In genomic region chr6:26555505-26556262, GRCh38 we compare ENCODE assay signal across 9 cellular contexts. TPM values are rescaled to one million over a fixed set of nuclear protein-coding genes. Genes with fewer than 3 reads are reported as not detected.
DNase-seq lines count a peak whose midpoint lies in the region; ATAC-seq, FAIRE-seq and TF ChIP-seq lines count a peak whose summit lies in the region.
"Had no signal": no experiment of that assay in that cellular context is flagged by ENCODE, and none has a peak within 500 bp of the region (broad histone marks: within the 10 kb centered on the region; RNA-seq: fewer than 3 reads in every experiment).

No MANE protein-coding gene starts in this region.

- H2AFZ ChIP-seq in OCI-LY7 (ENCODE audit: low read length) (peak overlapping the region; percentile 82), endothelial cell of umbilical vein (ENCODE audit: low read depth, low read length) (peak overlapping the region; percentile 66)

- H3K4me1 ChIP-seq in OCI-LY7 (ENCODE audit: insufficient read depth, low read length, poor library complexity, severe bottlenecking) (peaks cover 48% of the 10 kb centered on the region), endothelial cell of umbilical vein (ENCODE audit: control insufficient read depth, extremely low read depth, insufficient read depth, low read length) (peaks cover 13% of the 10 kb centered on the region), spleen (peaks cover 14 to 40% (median 32%) of the 10 kb centered on the region in 6 donors)

- H3K27ac ChIP-seq in OCI-LY7 (ENCODE audit: low read depth, low read length, poor library complexity, severe bottlenecking) (peak overlapping the region; percentile 91), endothelial cell of umbilical vein (ENCODE audit: insufficient read depth, low read depth, low read length) (no peak overlapping the region), spleen (peak overlapping the region in 6 of 8 donors; percentile 76 to 87 (median 82))
- H3K27ac ChIP-seq: C4-2B had no signal

- no peaks in the 10 kb centered on the region for H3K9me3 ChIP-seq in OCI-LY7 (ENCODE audit: low read length)
- H3K9me3 ChIP-seq in endothelial cell of umbilical vein (replicated peaks; ENCODE audit: control insufficient read depth, insufficient read depth, low read length), result no peaks in the 10 kb centered on the region
- H3K9me3 ChIP-seq in spleen, result no peaks in the 10 kb centered on the region

- dilution Hi-C loops in endothelial cell of umbilical vein (cut with MboI; ENCODE audit: extremely low pct_ligation_motif_present, low sequenced_read_pairs), result no loop called here

- DNase-seq in activated CD4-positive, alpha-beta T cell treated with anti-CD3 and anti-CD28 coated beads, Interleukin-2, amount 10 ng/mL, durations not matched to agents 7 days and 5 days, result no peak
- DNase-seq in activated CD4-positive, alpha-beta T cell treated with anti-CD3 and anti-CD28 coated beads, Interleukin-2, amount 50 U/mL, for 48 hours, result no peak
- DNase-seq in OCI-LY7 (ENCODE audit: low spot score), result peak; percentile 82
- no peak for DNase-seq in endothelial cell of umbilical vein (ENCODE audit: low read depth, low spot score)
- DNase-seq in spleen, result no peak
- DNase-seq in GM10248 (ENCODE audit: extremely low spot score), result no peak
- DNase-seq in urothelium cell line (ENCODE audit: low spot score), result no peak

- no peaks in the 10 kb centered on the region for H3K36me3 Mint-ChIP-seq in activated CD4-positive, alpha-beta T cell treated with anti-CD3 and anti-CD28 coated beads, Interleukin-2, amount 10 ng/mL, durations not matched to agents 7 days and 5 days (ENCODE audit: low read depth)

- no peaks in the 10 kb centered on the region for H4K20me1 ChIP-seq in OCI-LY7 (ENCODE audit: insufficient read depth, low read length)
- H4K20me1 ChIP-seq in endothelial cell of umbilical vein (replicated peaks; ENCODE audit: control insufficient read depth, extremely low read depth, insufficient read depth, low read length), result no peaks in the 10 kb centered on the region

- peak overlapping the region; percentile 54 for H3K4me3 Mint-ChIP-seq in activated CD4-positive, alpha-beta T cell treated with anti-CD3 and anti-CD28 coated beads, Interleukin-2, amount 10 ng/mL, durations not matched to agents 7 days and 5 days

- TF ChIP-seq CTCF in OCI-LY7 (conservative IDR thresholded peaks at IDR 0.05; ENCODE audit: low read length) (no peak), endothelial cell of umbilical vein (IDR thresholded peaks at IDR 0.05; ENCODE audit: extremely low read depth in 1 of 2, insufficient read depth in 1 of 2, low read depth in 1 of 2, low read length in 2 of 2) (no peak), spleen (IDR thresholded peaks at IDR 0.05 in 8 of 11, conservative IDR thresholded peaks at IDR 0.05 in 3 of 11) (no peak), GM10248 (IDR thresholded peaks at IDR 0.05; ENCODE audit: control extremely low read depth, extremely low read depth, low read depth, missing control alignments) (no peak)

- 48 to 74% (median 54%) methylated on average over 19 of the region's 19 CpGs for WGBS in spleen, 5 donors

- no peaks in the 10 kb centered on the region for H3K36me3 ChIP-seq in OCI-LY7 (ENCODE audit: insufficient read depth, low read length)
- no peaks in the 10 kb centered on the region for H3K36me3 ChIP-seq in endothelial cell of umbilical vein (ENCODE audit: control insufficient read depth in 2 of 2, extremely low read depth in 1 of 2, insufficient read depth in 2 of 2, low read length in 2 of 2)
- H3K36me3 ChIP-seq in spleen, result no peaks in the 10 kb centered on the region

- no peak for FAIRE-seq in endothelial cell of umbilical vein (lab: Jason Lieb, UNC)
- FAIRE-seq in urothelium cell line (lab: Jason Lieb, UNC), result no peak

- H3K9me1 ChIP-seq in endothelial cell of umbilical vein (replicated peaks; ENCODE audit: control insufficient read depth, extremely low read depth, insufficient read depth, low read length), result no peaks in the 10 kb centered on the region

- peaks cover 12% of the 10 kb centered on the region for H3K4me1 Mint-ChIP-seq in activated CD4-positive, alpha-beta T cell treated with anti-CD3 and anti-CD28 coated beads, Interleukin-2, amount 10 ng/mL, durations not matched to agents 7 days and 5 days

- no TSS peak for BruUV-seq in OCI-LY7 (replicated peaks; lab: Mats Ljungman, UMichigan)
- no TSS peak for BruUV-seq in endothelial cell of umbilical vein (replicated peaks; lab: Mats Ljungman, UMichigan)

- H3K27me3 ChIP-seq in endothelial cell of umbilical vein (ENCODE audit: control insufficient read depth in 2 of 2, insufficient read depth in 2 of 2, low read length in 2 of 2), result peaks cover 0 to 5% of the 10 kb centered on the region in 2 experiments
- H3K27me3 ChIP-seq in spleen (replicated peaks in 1 of 7), result no peaks in the 10 kb centered on the region

- H3K27me3 Mint-ChIP-seq in activated CD4-positive, alpha-beta T cell treated with anti-CD3 and anti-CD28 coated beads, Interleukin-2, amount 10 ng/mL, durations not matched to agents 7 days and 5 days, result peaks cover 3% of the 10 kb centered on the region

- peak overlapping the region; percentile 24 for H3K9ac ChIP-seq in endothelial cell of umbilical vein (replicated peaks; ENCODE audit: extremely low read depth, insufficient read depth, low read length)

- CTCF ChIA-PET in activated CD4-positive, alpha-beta T cell treated with anti-CD3 and anti-CD28 coated beads, Interleukin-2, amount 10 ng/mL, durations not matched to agents 7 days and 5 days (lab: Charles Lee), result interaction anchor here (0.7 to 1.4 kb wide), 5 partner anchors 10 to 38 kb away, joined by 3 to 5 read pairs (median 4); partner anchors contain the start of gene HMGN4
- CTCF ChIA-PET in OCI-LY7 (lab: Charles Lee; ENCODE audit: unreplicated experiment), result no interaction called here
- CTCF ChIA-PET in endothelial cell of umbilical vein (lab: Charles Lee), result interaction anchor here (0.8 to 5.7 kb wide), 8 partner anchors 14 to 229 kb away, joined by 3 to 36 read pairs (median 6); no protein-coding TSS in a partner anchor
- CTCF ChIA-PET in GM10248 (lab: Yijun Ruan, JAX), result interaction anchor here (0.6 to 4.7 kb wide), 8 partner anchors 9 to 40 kb away, joined by 3 to 19 read pairs (median 4); partner anchors contain the start of gene HMGN4

- H3K27ac Mint-ChIP-seq in activated CD4-positive, alpha-beta T cell treated with anti-CD3 and anti-CD28 coated beads, Interleukin-2, amount 10 ng/mL, durations not matched to agents 7 days and 5 days, result peak overlapping the region; percentile 75

- no peaks in the 10 kb centered on the region for H3K9me2 ChIP-seq in OCI-LY7 (ENCODE audit: insufficient read depth, low read length)

- intact Hi-C loops in OCI-LY7 (cut with micrococcal nuclease; ENCODE audit: unreplicated experiment), result loop anchor here (1.0 to 10.0 kb wide), 3 partner anchors 13 to 919 kb away; partner anchors contain the start of gene ZNF184
- intact Hi-C loops in endothelial cell of umbilical vein (cut with micrococcal nuclease), result loop anchor here (1.0 to 10.0 kb wide), 4 partner anchors 13 to 531 kb away; a partner anchor contains a TSS
- intact Hi-C loops in spleen (cut with DNase I; ENCODE audit: low total_unique reads), result no loop called here

- POLR2A ChIA-PET in activated CD4-positive, alpha-beta T cell treated with anti-CD3 and anti-CD28 coated beads, Interleukin-2, amount 10 ng/mL, durations not matched to agents 7 days and 5 days (lab: Charles Lee), result interaction anchor here (0.6 kb wide), 1 partner anchor 1316 kb away, joined by 4 read pairs; a partner anchor contains a TSS
- POLR2A ChIA-PET in OCI-LY7 (lab: Charles Lee) (interaction anchor here (0.6 to 3.9 kb wide), 10 partner anchors 12 to 1838 kb away, joined by 3 to 24 read pairs (median 4); partner anchors contain the start of gene HMGN4), endothelial cell of umbilical vein (lab: Charles Lee) (no interaction called here), GM10248 (lab: Yijun Ruan, JAX) (interaction anchor here (1.3 kb wide), 1 partner anchor 360 kb away, joined by 5 read pairs; no protein-coding TSS in a partner anchor)

- H3K4me3 ChIP-seq in OCI-LY7 (ENCODE audit: low read depth, low read length, poor library complexity, severe bottlenecking) (peak overlapping the region; percentile 80), endothelial cell of umbilical vein (replicated peaks in 1 of 3; ENCODE audit: insufficient read depth in 1 of 3, low read depth in 1 of 3, low read length in 3 of 3) (peak overlapping the region in 2 of 3 experiments; percentile 70 to 94), spleen (peak overlapping the region in 2 of 8 donors; percentile 49 to 75)

- no peaks in the 10 kb centered on the region for H3K79me2 ChIP-seq in OCI-LY7 (ENCODE audit: insufficient read depth, low read depth, low read length)
- H3K79me2 ChIP-seq in endothelial cell of umbilical vein (ENCODE audit: control insufficient read depth, insufficient read depth, low read length), result no peaks in the 10 kb centered on the region

- H3K9me3 Mint-ChIP-seq in activated CD4-positive, alpha-beta T cell treated with anti-CD3 and anti-CD28 coated beads, Interleukin-2, amount 10 ng/mL, durations not matched to agents 7 days and 5 days, result no peaks in the 10 kb centered on the region

- ATAC-seq in esophagus mucosa, result no peak

- TF ChIP-seq POLR2A in endothelial cell of umbilical vein (IDR thresholded peaks at IDR 0.05; ENCODE audit: low read depth, low read length), result no peak
- no peak for TF ChIP-seq POLR2A in spleen (IDR thresholded peaks at IDR 0.05)

- peak overlapping the region; percentile 98 for H3K4me2 ChIP-seq in OCI-LY7 (ENCODE audit: low read length)
- H3K4me2 ChIP-seq in endothelial cell of umbilical vein (ENCODE audit: insufficient read depth, low read length), result peak overlapping the region; percentile 100

RNA-seq across cellular contexts. Expression of gene HMGN4, which starts 17.5 kb away (rescaled TPM):
- 10 to 100 TPM; 85.7 to 93.0 TPM for total RNA-seq in activated CD4-positive, alpha-beta T cell treated with anti-CD3 and anti-CD28 coated beads, Interleukin-2, amount 10 ng/mL, durations not matched to agents 7 days and 5 days
- 113 and 116 TPM in 2 replicates for total RNA-seq in OCI-LY7 (2014; rRNA removed; shearing (Covaris generic))
- total RNA-seq in OCI-LY7 (2022) (104 and 113 TPM in 2 replicates), endothelial cell of umbilical vein (33.7 and 36.9 TPM in 2 replicates), spleen (10 to 100 TPM; 47.2 to 68.4 (median 58.2) TPM), esophagus mucosa (29.9 TPM)
- polyA plus RNA-seq in endothelial cell of umbilical vein (12.3 and 13.1 TPM in 2 replicates), spleen (10 to 100 TPM; 33.3 to 52.0 (median 51.4) TPM)
- polyA plus RNA-seq in endothelial cell of umbilical vein (2011; cell fraction: cytosol; rRNA removed), result 25.9 and 32.8 TPM in 2 replicates
- polyA plus RNA-seq in endothelial cell of umbilical vein (2011; cell fraction: nucleus; rRNA removed), result 14.0 and 17.9 TPM in 2 replicates
- 28.5 and 43.6 TPM in 2 replicates for polyA plus RNA-seq in endothelial cell of umbilical vein (2012)
- polyA minus RNA-seq in endothelial cell of umbilical vein, result 17.4 and 18.0 TPM in 2 replicates
- polyA minus RNA-seq in endothelial cell of umbilical vein (2011; cell fraction: cytosol; rRNA and poly(A)+ RNA removed), result 15.0 TPM
- polyA minus RNA-seq in endothelial cell of umbilical vein (2011; cell fraction: nucleus; rRNA and poly(A)+ RNA removed), result 3.8 and 7.7 TPM in 2 replicates

RNA-seq across cellular contexts. Expression of gene ABT1, which starts 41.1 kb away (rescaled TPM):
- total RNA-seq in activated CD4-positive, alpha-beta T cell treated with anti-CD3 and anti-CD28 coated beads, Interleukin-2, amount 10 ng/mL, durations not matched to agents 7 days and 5 days, result 10 to 100 TPM; 24.9 to 27.4 TPM
- total RNA-seq in OCI-LY7 (2014; rRNA removed; shearing (Covaris generic)), result 32.2 and 34.6 TPM in 2 replicates
- 25.3 and 26.3 TPM in 2 replicates for total RNA-seq in OCI-LY7 (2022)
- 18.5 and 20.1 TPM in 2 replicates for total RNA-seq in endothelial cell of umbilical vein
- 22.2 and 25.8 TPM in 2 replicates for polyA plus RNA-seq in endothelial cell of umbilical vein
- 15.3 and 19.2 TPM in 2 replicates for polyA plus RNA-seq in endothelial cell of umbilical vein (2011; cell fraction: cytosol; rRNA removed)
- 10.7 and 11.0 TPM in 2 replicates for polyA plus RNA-seq in endothelial cell of umbilical vein (2011; cell fraction: nucleus; rRNA removed)
- polyA plus RNA-seq in endothelial cell of umbilical vein (2012), result 12.0 and 13.5 TPM in 2 replicates
- polyA minus RNA-seq in endothelial cell of umbilical vein, result 17.7 and 18.1 TPM in 2 replicates
- polyA minus RNA-seq in endothelial cell of umbilical vein (2011; cell fraction: cytosol; rRNA and poly(A)+ RNA removed), result 10.7 TPM
- 14.0 and 15.7 TPM in 2 replicates for polyA minus RNA-seq in endothelial cell of umbilical vein (2011; cell fraction: nucleus; rRNA and poly(A)+ RNA removed)
- total RNA-seq in spleen, result 10 to 100 TPM; 14.9 to 21.4 (median 18.6) TPM
- 10 to 100 TPM; 20.2 to 26.2 (median 23.9) TPM for polyA plus RNA-seq in spleen
- 14.6 TPM for total RNA-seq in esophagus mucosa

RNA-seq across cellular contexts. Expression of gene BTN1A1, which starts 55.6 kb away (rescaled TPM):
- total RNA-seq in activated CD4-positive, alpha-beta T cell treated with anti-CD3 and anti-CD28 coated beads, Interleukin-2, amount 10 ng/mL, durations not matched to agents 7 days and 5 days, result not detected
- total RNA-seq in OCI-LY7 (2014; rRNA removed; shearing (Covaris generic)), result 0.25 and 0.36 TPM in 2 replicates
- total RNA-seq in OCI-LY7 (2022) (1.0 and 1.1 TPM in 2 replicates), endothelial cell of umbilical vein (not detected in 2 replicates), spleen (1 to 10 TPM in 1 of 7 donors, under 1 TPM in 6; 0.23 to 1.1 (median 0.32) TPM), esophagus mucosa (not detected)
- polyA plus RNA-seq in endothelial cell of umbilical vein (not detected in 2 replicates), spleen (under 1 TPM; 0.33 to 0.58 (median 0.39) TPM)
- polyA plus RNA-seq in endothelial cell of umbilical vein (2011; cell fraction: cytosol; rRNA removed), result not detected in 2 replicates
- polyA plus RNA-seq in endothelial cell of umbilical vein (2011; cell fraction: nucleus; rRNA removed), result not detected in 2 replicates
- polyA plus RNA-seq in endothelial cell of umbilical vein (2012), result not detected in 2 replicates
- polyA minus RNA-seq in endothelial cell of umbilical vein, result not detected in 2 replicates
- polyA minus RNA-seq in endothelial cell of umbilical vein (2011; cell fraction: cytosol; rRNA and poly(A)+ RNA removed), result not detected
- polyA minus RNA-seq in endothelial cell of umbilical vein (2011; cell fraction: nucleus; rRNA and poly(A)+ RNA removed), result not detected in 2 replicates
